22 cellular contexts compared by ENCODE assay signal in the genomic region with DNA sequence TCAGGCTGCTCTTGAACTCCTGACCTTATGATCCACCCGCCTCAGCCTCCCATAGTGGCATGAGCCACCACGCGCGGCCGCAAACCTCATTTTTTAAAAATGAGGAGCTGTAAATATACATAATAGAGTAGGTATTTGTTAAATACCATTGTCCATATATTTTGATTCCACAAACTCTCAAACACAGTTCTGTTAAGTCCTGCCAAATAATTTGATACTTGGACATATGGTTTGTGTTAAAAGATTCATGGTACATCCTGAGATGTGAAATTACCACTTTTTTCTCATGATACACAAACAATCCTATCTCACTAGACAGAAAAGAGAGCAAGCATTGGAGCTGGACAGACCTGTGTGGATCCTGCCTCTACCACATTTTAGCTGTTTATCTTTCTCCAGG.
DNase-seq lines count a peak whose midpoint lies in the region; ATAC-seq, FAIRE-seq and TF ChIP-seq lines count a peak whose summit lies in the region.
"Had no signal": no experiment of that assay in that cellular context is flagged by ENCODE, and none has a peak within 500 bp of the region (broad histone marks: within the 10 kb centered on the region; RNA-seq: fewer than 3 reads in every experiment).

No MANE protein-coding gene starts in this region.

- intact Hi-C loops in aorta (cut with DNase I), result no loop called here

- no peaks in the 10 kb centered on the region for H4K20me1 ChIP-seq in astrocyte (ENCODE audit: insufficient read depth, low read length)

- DNase-seq in EH (ENCODE audit: low read depth), result peak; percentile 34
- DNase-seq in astrocyte (ENCODE audit: low read depth), result peak; percentile 20
- DNase-seq in fibroblast of gingiva (ENCODE audit: low read depth), result peak; percentile 43
- DNase-seq in AG08395 (ENCODE audit: low spot score), result no peak
- no peak for DNase-seq in aorta
- no peak for DNase-seq in T-helper 17 cell
- DNase-seq: BE2C; H9; KBM-7; NCI-H1105; NCI-H146; NCI-H2029; NCI-H226; NCI-H510A treated with DMSO at 0.1 percent for 48 hours; NCI-H774; NK-92 treated with Interleukin-12 subunit alpha and Interleukin-12 subunit beta, amount 100 ng/mL, for 24 hours; SIG-M5 had no signal

- H3K9me3 Mint-ChIP-seq in astrocyte (ENCODE audit: unreplicated experiment) (no peaks in the 10 kb centered on the region), nephron (no peaks in the 10 kb centered on the region)
- H3K9me3 Mint-ChIP-seq: H9 had no signal

- H3K4me1 ChIP-seq in astrocyte (ENCODE audit: insufficient read depth, low read length) (peaks cover 8% of the 10 kb centered on the region), aorta (ENCODE audit: control insufficient read depth in 1 of 2, insufficient read depth in 2 of 2, low read length in 2 of 2) (no peaks in the 10 kb centered on the region)
- H3K4me1 ChIP-seq: BE2C had no signal

- no peaks in the 10 kb centered on the region for H3K36me3 Mint-ChIP-seq in astrocyte (ENCODE audit: low read depth, unreplicated experiment)
- H3K36me3 Mint-ChIP-seq in nephron (ENCODE audit: low read depth), result no peaks in the 10 kb centered on the region
- H3K36me3 Mint-ChIP-seq in T-helper 17 cell (ENCODE audit: low read depth), result no peaks in the 10 kb centered on the region

- no peak for ATAC-seq in aorta (ENCODE audit: low FRiP score)
- no peak for ATAC-seq in T-helper 17 cell
- no peak for ATAC-seq in GM21526 (IDR thresholded peaks at IDR 0.05; ENCODE audit: low FRiP score, unreplicated experiment)
- ATAC-seq: HepG2, Panc1 had no signal

- H3K4me3 Mint-ChIP-seq in astrocyte (ENCODE audit: unreplicated experiment) (no peak overlapping the region), nephron (no peak overlapping the region), T-helper 17 cell (no peak overlapping the region)
- H3K4me3 Mint-ChIP-seq: H9 had no signal

- H3K9me3 ChIP-seq in astrocyte (ENCODE audit: insufficient read depth, low read depth, low read length) (no peaks in the 10 kb centered on the region), aorta (ENCODE audit: control insufficient read depth, low read length) (no peaks in the 10 kb centered on the region), T-helper 17 cell (ENCODE audit: control insufficient read depth, low read length, poor library complexity, severe bottlenecking) (no peaks in the 10 kb centered on the region)
- H3K9me3 ChIP-seq: BE2C had no signal

- H3K36me3 ChIP-seq in astrocyte (ENCODE audit: insufficient read depth, low read length), result no peaks in the 10 kb centered on the region
- H3K36me3 ChIP-seq in aorta (ENCODE audit: control insufficient read depth in 1 of 2, insufficient read depth in 2 of 2, low read length in 1 of 2), result no peaks in the 10 kb centered on the region
- H3K36me3 ChIP-seq: BE2C had no signal

- H3K4me2 ChIP-seq in astrocyte (ENCODE audit: low read length), result no peak overlapping the region

- 93 to 95% methylated on average over 5 of the region's 5 CpGs for WGBS in aorta, 2 donors

- H3K27ac ChIP-seq in astrocyte (ENCODE audit: low read depth, low read length) (no peak overlapping the region), aorta (ENCODE audit: low read depth in 1 of 2, low read length in 2 of 2) (no peak overlapping the region)

- no peak for FAIRE-seq in astrocyte (lab: Jason Lieb, UNC)
- FAIRE-seq: D721Med, HepG2 had no signal

- H3K9ac ChIP-seq in astrocyte (ENCODE audit: low read length), result no peak overlapping the region

- H2AFZ ChIP-seq in astrocyte (ENCODE audit: low read depth, low read length), result no peak overlapping the region

- TF ChIP-seq CTCF in astrocyte (IDR thresholded peaks at IDR 0.05; ENCODE audit: insufficient read depth, low read depth, low read length) (no peak), nephron (IDR thresholded peaks at IDR 0.05; ENCODE audit: unreplicated experiment in 3 of 3) (no peak)

- H3K4me1 Mint-ChIP-seq in astrocyte (ENCODE audit: low read depth, unreplicated experiment), result peaks cover 30% of the 10 kb centered on the region
- H3K4me1 Mint-ChIP-seq in nephron, result peaks cover 24% of the 10 kb centered on the region
- no peaks in the 10 kb centered on the region for H3K4me1 Mint-ChIP-seq in T-helper 17 cell

- H3K79me2 ChIP-seq in astrocyte (ENCODE audit: insufficient read depth, low read length), result no peaks in the 10 kb centered on the region

- H3K27me3 ChIP-seq in astrocyte (ENCODE audit: insufficient read depth, low read length) (no peaks in the 10 kb centered on the region), aorta (ENCODE audit: control insufficient read depth in 1 of 2, insufficient read depth in 2 of 2, low read length in 1 of 2) (no peaks in the 10 kb centered on the region)
- H3K27me3 ChIP-seq: BE2C had no signal

- peak overlapping the region; percentile 49 for H3K27ac Mint-ChIP-seq in astrocyte (ENCODE audit: unreplicated experiment)
- peak overlapping the region; percentile 51 to 86 (median 54) for H3K27ac Mint-ChIP-seq in nephron
- H3K27ac Mint-ChIP-seq in T-helper 17 cell, result no peak overlapping the region

- no peak overlapping the region for H3K4me3 ChIP-seq in astrocyte (ENCODE audit: insufficient read depth, low read depth, low read length)
- H3K4me3 ChIP-seq in aorta (ENCODE audit: low read length in 2 of 2), result no peak overlapping the region

- H3K27me3 Mint-ChIP-seq in astrocyte (ENCODE audit: low read depth, unreplicated experiment), result no peaks in the 10 kb centered on the region
- H3K27me3 Mint-ChIP-seq in nephron (ENCODE audit: low read depth), result peaks cover 14% of the 10 kb centered on the region
- no peaks in the 10 kb centered on the region for H3K27me3 Mint-ChIP-seq in T-helper 17 cell

Comparison
In these comparisons a context has a peak if more than half of its experiments do, and no peak if none do; other contexts are left out.
1. DNase-seq: peak in EH (single experiment), astrocyte (single experiment) and fibroblast of gingiva (single experiment); none in AG08395 (single experiment), aorta (0 of 2) and T-helper 17 cell (0 of 3).